ENCODE assay signal across 19 cellular contexts in genomic region chr12:76047742-76048141, GRCh38.
"Had no signal": no experiment of that assay in that cellular context is flagged by ENCODE, and none has a peak within 500 bp of the region (broad histone marks: within the 10 kb centered on the region; RNA-seq: fewer than 3 reads in every experiment).

No MANE protein-coding gene starts in this region.

- H3K4me1 ChIP-seq: gastrocnemius medialis, testis had no signal

- H3K4me1 Mint-ChIP-seq: naive thymus-derived CD4-positive, alpha-beta T cell; stimulated activated naive B cell treated with anti-CD40 and anti-IgM and Interleukin-4, amounts not matched to agents 10 μg/mL and 1 μg/mL and 100 μg/mL, for 72 hours; stimulated activated naive CD8-positive, alpha-beta T cell treated with anti-CD3 and anti-CD28 coated beads, Interleukin-15, amount 100 ng/mL, for 72 hours had no signal

- H3K27ac Mint-ChIP-seq: stimulated activated naive B cell treated with anti-CD40 and anti-IgM and Interleukin-4, amounts not matched to agents 10 μg/mL and 1 μg/mL and 100 μg/mL, for 72 hours had no signal

- H3K27me3 ChIP-seq: gastrocnemius medialis, heart right ventricle, neutrophil, testis, transverse colon had no signal

- H3K4me3 Mint-ChIP-seq: naive thymus-derived CD4-positive, alpha-beta T cell; stimulated activated naive B cell treated with anti-CD40 and anti-IgM and Interleukin-4, amounts not matched to agents 10 μg/mL and 1 μg/mL and 100 μg/mL, for 72 hours; stimulated activated naive CD8-positive, alpha-beta T cell treated with anti-CD3 and anti-CD28 coated beads, Interleukin-15, amount 100 ng/mL, for 72 hours had no signal

- H3K4me3 ChIP-seq: gastrocnemius medialis, heart right ventricle, skin epidermis, testis, transverse colon had no signal

- H3K27ac ChIP-seq: gastrocnemius medialis, heart right ventricle, neutrophil, skin epidermis, testis, transverse colon had no signal

- DNase-seq: dermis blood vessel endothelial cell; erythroblast; gastrocnemius medialis; heart right ventricle; hypothalamus; islet precursor cell; mammary epithelial cell; naive thymus-derived CD4-positive, alpha-beta T cell; posterior cingulate gyrus; stimulated activated CD4-positive, alpha-beta T cell treated with anti-CD3 and anti-CD28 coated beads, Interleukin-2, amount 100 ng/mL, for 24 hours; stimulated activated CD4-positive, alpha-beta T cell treated with anti-CD3 and anti-CD28 coated beads, Interleukin-4, amount 100 ng/mL, for 4 hours; stimulated activated naive B cell treated with anti-CD40 and anti-IgM and Interleukin-4, amounts not matched to agents 10 μg/mL and 1 μg/mL and 100 μg/mL, for 72 hours; stimulated activated naive CD8-positive, alpha-beta T cell treated with anti-CD3 and anti-CD28 coated beads, Interleukin-15, amount 100 ng/mL, for 72 hours; testis; transverse colon had no signal

- H3K9me3 ChIP-seq: gastrocnemius medialis, heart right ventricle, neutrophil, testis, transverse colon had no signal

- ATAC-seq: gastrocnemius medialis; heart right ventricle; left lobe of liver; naive thymus-derived CD4-positive, alpha-beta T cell; sciatic nerve; stimulated activated naive B cell treated with anti-CD40 and anti-IgM and Interleukin-4, amounts not matched to agents 10 μg/mL and 1 μg/mL and 100 μg/mL, for 72 hours; stimulated activated naive CD8-positive, alpha-beta T cell treated with anti-CD3 and anti-CD28 coated beads, Interleukin-15, amount 100 ng/mL, for 72 hours had no signal

- H3K27me3 Mint-ChIP-seq: naive thymus-derived CD4-positive, alpha-beta T cell; stimulated activated naive B cell treated with anti-CD40 and anti-IgM and Interleukin-4, amounts not matched to agents 10 μg/mL and 1 μg/mL and 100 μg/mL, for 72 hours; stimulated activated naive CD8-positive, alpha-beta T cell treated with anti-CD3 and anti-CD28 coated beads, Interleukin-15, amount 100 ng/mL, for 72 hours had no signal
